8 cellular contexts compared by ENCODE assay signal in genomic region chr10:91162050-91162494, GRCh38. TPM values are rescaled to one million over a fixed set of nuclear protein-coding genes. Genes with fewer than 3 reads are reported as not detected.
A peak's percentile ranks its signal among the peaks of the same experiment; 100 is the strongest.
DNase-seq lines count a peak whose midpoint lies in the region; ATAC-seq and TF ChIP-seq lines count a peak whose summit lies in the region.

No MANE protein-coding gene starts in this region.

- peaks cover 71% of the 10 kb centered on the region for H3K27me3 Mint-ChIP-seq in progenitor cell of endocrine pancreas

- H3K27ac ChIP-seq in HCT116 (ENCODE audit: low read depth, low read length) (peak overlapping the region; percentile 57; the same call in 1 of the 2 replicates), foreskin keratinocyte (no peak overlapping the region)

- RAD21 ChIA-PET in HCT116 (lab: Charles Lee; ENCODE audit: low non-redundant PET in 1 of 2, low total read pairs in 2 of 2, uncharacterized antibody in 2 of 2, unreplicated experiment in 2 of 2): no interaction called here

- H3K36me3 ChIP-seq in HCT116 (ENCODE audit: control insufficient read depth in 1 of 2, insufficient read depth in 2 of 2, low read length in 2 of 2): no peaks in the 10 kb centered on the region

- peak overlapping the region; percentile 74 for H3K4me3 Mint-ChIP-seq in progenitor cell of endocrine pancreas (ENCODE audit: low read depth)

- H3K9me3 Mint-ChIP-seq in progenitor cell of endocrine pancreas (ENCODE audit: low read depth): no peaks in the 10 kb centered on the region

- peaks cover 5% of the 10 kb centered on the region for H3K4me1 Mint-ChIP-seq in progenitor cell of endocrine pancreas (ENCODE audit: low read depth)

- H3K27me3 ChIP-seq in HCT116 (ENCODE audit: insufficient read depth, low read length) (no peaks in the 10 kb centered on the region), foreskin keratinocyte (peaks cover 56% of the 10 kb centered on the region)

- no peak for TF ChIP-seq POLR2A in HCT116 (IDR thresholded peaks at IDR 0.05; ENCODE audit: borderline replicate concordance, extremely low read depth, insufficient read depth, insufficient read length)

- POLR2A ChIA-PET in AG04449 (lab: Yijun Ruan, JAX): interaction anchor here (0.6 to 1.3 kb wide), 2 partner anchors 11 to 250 kb away, joined by 5 read pairs; no protein-coding TSS in a partner anchor
- POLR2A ChIA-PET in HCT116 (lab: Charles Lee): no interaction called here

- DNase-seq in AG04449 (ENCODE audit: low read depth, low spot score) (no peak), HCT116 (ENCODE audit: low read depth, low spot score) (no peak), foreskin keratinocyte (no peak), progenitor cell of endocrine pancreas (ENCODE audit: low spot score, unreplicated experiment) (no peak), NOMO-1 (lab: John Stamatoyannopoulos, UW; ENCODE audit: unreplicated experiment in 2 of 2) (no peak), GOT3 (lab: John Stamatoyannopoulos, UW) (no peak)
- DNase-seq in activated CD4-positive, alpha-beta T cell treated with anti-CD3 and anti-CD28 coated beads, Interleukin-2, amount 50 U/mL, for 1 hour: peak; percentile 3

- intact Hi-C loops in HCT116 (cut with micrococcal nuclease): no loop called here

- CTCF ChIA-PET in AG04449 (lab: Yijun Ruan, JAX) (interaction anchor here (1.0 to 2.2 kb wide), 4 partner anchors 11 to 251 kb away, joined by 3 to 11 read pairs (median 6); no protein-coding TSS in a partner anchor), HCT116 (lab: Charles Lee) (no interaction called here)

- peaks cover 0 to 16% of the 10 kb centered on the region in 2 experiments; a peak in 2 of 4 replicates for H3K4me1 ChIP-seq in HCT116 (ENCODE audit: control insufficient read depth in 1 of 2, insufficient read depth in 2 of 2, low read length in 2 of 2)
- no peaks in the 10 kb centered on the region for H3K4me1 ChIP-seq in foreskin keratinocyte

- no peaks in the 10 kb centered on the region for H3K9me2 ChIP-seq in HCT116 (ENCODE audit: insufficient read depth)

- H3K9me3 ChIP-seq in HCT116 (ENCODE audit: control insufficient read depth in 1 of 2, insufficient read depth in 1 of 2, low read depth in 1 of 2, low read length in 2 of 2): no peaks in the 10 kb centered on the region

- H3K79me2 ChIP-seq in HCT116 (ENCODE audit: insufficient read depth, low read length): peaks cover 29% of the 10 kb centered on the region

- peak overlapping the region; percentile 88 for H3K27ac Mint-ChIP-seq in progenitor cell of endocrine pancreas

- ATAC-seq in HCT116 (peak; percentile 15), foreskin keratinocyte (peak; percentile 29), HG03135 (IDR thresholded peaks at IDR 0.05; ENCODE audit: unreplicated experiment) (no peak)

- no peaks in the 10 kb centered on the region for H4K20me1 ChIP-seq in HCT116 (ENCODE audit: insufficient read depth)

- H3K4me2 ChIP-seq in HCT116 (ENCODE audit: low read length): peak overlapping the region; percentile 89

- H3K4me3 ChIP-seq in AG04449 (ENCODE audit: low read depth, low read length): peak overlapping the region; percentile 75
- peak overlapping the region; percentile 56 to 70 for H3K4me3 ChIP-seq in HCT116 (replicated peaks in 1 of 2; ENCODE audit: low read depth in 1 of 2, low read length in 2 of 2)

- TF ChIP-seq CTCF in AG04449 (IDR thresholded peaks at IDR 0.05; ENCODE audit: insufficient read depth, low read length, missing control alignments): no peak
- TF ChIP-seq CTCF in HCT116 (IDR thresholded peaks at IDR 0.05 in 2 of 3, conservative IDR thresholded peaks at IDR 0.05 in 1 of 3; ENCODE audit: borderline replicate concordance in 1 of 3, insufficient read depth in 1 of 3, low read depth in 2 of 3, low read length in 2 of 3): no peak
- no peak for TF ChIP-seq CTCF in foreskin keratinocyte (conservative IDR thresholded peaks at IDR 0.05)
- no peak for TF ChIP-seq CTCF in progenitor cell of endocrine pancreas (IDR thresholded peaks at IDR 0.05; ENCODE audit: unreplicated experiment)

- no peaks in the 10 kb centered on the region for H3K36me3 Mint-ChIP-seq in progenitor cell of endocrine pancreas (ENCODE audit: insufficient read depth)

- no peak overlapping the region for H2AFZ ChIP-seq in HCT116 (ENCODE audit: low read depth, low read length, poor library complexity, severe bottlenecking)

- BruUV-seq in HCT116 (replicated peaks; lab: Mats Ljungman, UMichigan): no TSS peak

- peak overlapping the region; percentile 64 for H3K9ac ChIP-seq in HCT116 (ENCODE audit: low read length)

- no peak for TF ChIP-seq RAD21 in HCT116 (IDR thresholded peaks at IDR 0.05; ENCODE audit: low read depth)

TF ChIP-seq in HCT116, 20 proteins besides CTCF, POLR2A, EP300 and RAD21:
- TF ChIP-seq SP1 (IDR thresholded peaks at IDR 0.05; ENCODE audit: low read depth) (no peak), EZH2phosphoT487 (IDR thresholded peaks at IDR 0.05; ENCODE audit: borderline replicate concordance) (no peak), ELF1 (IDR thresholded peaks at IDR 0.05; ENCODE audit: borderline replicate concordance, low read depth) (no peak), EZH2 (IDR thresholded peaks at IDR 0.05) (no peak), MAX (IDR thresholded peaks at IDR 0.05) (no peak), EGR1 (IDR thresholded peaks at IDR 0.05; ENCODE audit: low read depth) (no peak), REST (IDR thresholded peaks at IDR 0.05; ENCODE audit: low read depth) (no peak), SIN3A (IDR thresholded peaks at IDR 0.05; ENCODE audit: low read depth) (no peak), CBX3 (IDR thresholded peaks at IDR 0.05; ENCODE audit: low read depth) (no peak), TCF7L2 (IDR thresholded peaks at IDR 0.05; ENCODE audit: borderline replicate concordance, extremely low read depth, insufficient read depth, insufficient read length) (no peak), ZFX (IDR thresholded peaks at IDR 0.05) (no peak), JUND (IDR thresholded peaks at IDR 0.05) (no peak), ZNF274 (IDR thresholded peaks at IDR 0.05; ENCODE audit: low read depth, low read length) (no peak), ZBTB33 (IDR thresholded peaks at IDR 0.05; ENCODE audit: extremely low read depth, insufficient replicate concordance, low read length) (no peak), POLR2AphosphoS5 (IDR thresholded peaks at IDR 0.05; ENCODE audit: low read depth, low read length) (no peak)

RNA-seq across cellular contexts. Expression of gene PCGF5, which starts 58.4 kb away (rescaled TPM):
- 27.5 TPM for total RNA-seq in HCT116 (2021; ENCODE audit: unreplicated experiment)
- polyA plus RNA-seq in HCT116 (2012): 11.3 and 12.1 TPM in 2 replicates
- 8.7 and 13.3 TPM in 2 replicates for total RNA-seq in foreskin keratinocyte
- 7.9 and 11.1 TPM in 2 replicates for polyA plus RNA-seq in foreskin keratinocyte
- total RNA-seq in progenitor cell of endocrine pancreas: 19.2 and 19.4 TPM in 2 replicates
